In genomic region chr17:81821603-81822311, GRCh38 we compare ENCODE assay signal across 2 cellular contexts.
TF ChIP-seq lines count a peak whose summit lies in the region.

No MANE protein-coding gene starts in this region.

TF ChIP-seq in A549, 52 proteins besides CTCF, POLR2A, EP300 and RAD21:
- TF ChIP-seq, protein P1, sequence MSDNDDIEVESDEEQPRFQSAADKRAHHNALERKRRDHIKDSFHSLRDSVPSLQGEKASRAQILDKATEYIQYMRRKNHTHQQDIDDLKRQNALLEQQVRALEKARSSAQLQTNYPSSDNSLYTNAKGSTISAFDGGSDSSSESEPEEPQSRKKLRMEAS (IDR thresholded peaks at IDR 0.05) = peak; percentile 77
- TF ChIP-seq SMC3 (IDR thresholded peaks at IDR 0.05) (peak; percentile 63), MYC (IDR thresholded peaks at IDR 0.05; ENCODE audit: borderline replicate concordance, low read length) (0 out of 2 replicates have a peak, but pooled peaks have one; percentile 29), ZFP36 (IDR thresholded peaks at IDR 0.05; ENCODE audit: borderline replicate concordance, partially characterized antibody) (peak; percentile 56), GATA3 (IDR thresholded peaks at IDR 0.05; ENCODE audit: borderline replicate concordance) (no peak), MAZ (IDR thresholded peaks at IDR 0.05; ENCODE audit: borderline replicate concordance, low read depth, low read length) (peak; percentile 70; the same call in 1 of the 2 replicates), ELK1 (IDR thresholded peaks at IDR 0.05; ENCODE audit: low read depth, low read length) (no peak)
- TF ChIP-seq, protein P2, sequence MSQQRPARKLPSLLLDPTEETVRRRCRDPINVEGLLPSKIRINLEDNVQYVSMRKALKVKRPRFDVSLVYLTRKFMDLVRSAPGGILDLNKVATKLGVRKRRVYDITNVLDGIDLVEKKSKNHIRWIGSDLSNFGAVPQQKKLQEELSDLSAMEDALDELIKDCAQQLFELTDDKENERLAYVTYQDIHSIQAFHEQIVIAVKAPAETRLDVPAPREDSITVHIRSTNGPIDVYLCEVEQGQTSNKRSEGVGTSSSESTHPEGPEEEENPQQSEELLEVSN (IDR thresholded peaks at IDR 0.05; ENCODE audit: borderline replicate concordance, low read depth) = peak; percentile 66; the same call in 1 of the 2 replicates

TF ChIP-seq in K562, 482 proteins besides CTCF, POLR2A, EP300 and RAD21 (continues in another document):
- TF ChIP-seq, protein P3, sequence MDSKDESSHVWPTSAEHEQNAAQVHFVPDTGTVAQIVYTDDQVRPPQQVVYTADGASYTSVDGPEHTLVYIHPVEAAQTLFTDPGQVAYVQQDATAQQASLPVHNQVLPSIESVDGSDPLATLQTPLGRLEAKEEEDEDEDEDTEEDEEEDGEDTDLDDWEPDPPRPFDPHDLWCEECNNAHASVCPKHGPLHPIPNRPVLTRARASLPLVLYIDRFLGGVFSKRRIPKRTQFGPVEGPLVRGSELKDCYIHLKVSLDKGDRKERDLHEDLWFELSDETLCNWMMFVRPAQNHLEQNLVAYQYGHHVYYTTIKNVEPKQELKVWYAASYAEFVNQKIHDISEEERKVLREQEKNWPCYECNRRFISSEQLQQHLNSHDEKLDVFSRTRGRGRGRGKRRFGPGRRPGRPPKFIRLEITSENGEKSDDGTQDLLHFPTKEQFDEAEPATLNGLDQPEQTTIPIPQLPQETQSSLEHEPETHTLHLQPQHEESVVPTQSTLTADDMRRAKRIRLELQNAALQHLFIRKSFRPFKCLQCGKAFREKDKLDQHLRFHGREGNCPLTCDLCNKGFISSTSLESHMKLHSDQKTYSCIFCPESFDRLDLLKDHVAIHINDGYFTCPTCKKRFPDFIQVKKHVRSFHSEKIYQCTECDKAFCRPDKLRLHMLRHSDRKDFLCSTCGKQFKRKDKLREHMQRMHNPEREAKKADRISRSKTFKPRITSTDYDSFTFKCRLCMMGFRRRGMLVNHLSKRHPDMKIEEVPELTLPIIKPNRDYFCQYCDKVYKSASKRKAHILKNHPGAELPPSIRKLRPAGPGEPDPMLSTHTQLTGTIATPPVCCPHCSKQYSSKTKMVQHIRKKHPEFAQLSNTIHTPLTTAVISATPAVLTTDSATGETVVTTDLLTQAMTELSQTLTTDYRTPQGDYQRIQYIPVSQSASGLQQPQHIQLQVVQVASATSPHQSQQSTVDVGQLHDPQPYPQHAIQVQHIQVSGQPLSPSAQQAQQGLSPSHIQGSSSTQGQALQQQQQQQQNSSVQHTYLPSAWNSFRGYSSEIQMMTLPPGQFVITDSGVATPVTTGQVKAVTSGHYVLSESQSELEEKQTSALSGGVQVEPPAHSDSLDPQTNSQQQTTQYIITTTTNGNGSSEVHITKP (IDR thresholded peaks at IDR 0.05; ENCODE audit: partially characterized antibody) = peak; percentile 92
- TF ChIP-seq ZNF224 (CRISPR knock-in tag; IDR thresholded peaks at IDR 0.05) (no peak), NFIX (CRISPR knock-in tag; IDR thresholded peaks at IDR 0.05; ENCODE audit: low read depth) (no peak), ID3 (CRISPR knock-in tag; IDR thresholded peaks at IDR 0.05) (no peak), ID3 (tag; IDR thresholded peaks at IDR 0.05) (peak; percentile 98), PTTG1 (tag; IDR thresholded peaks at IDR 0.05; ENCODE audit: low read depth) (no peak), DACH1 (IDR thresholded peaks at IDR 0.05; ENCODE audit: partially characterized antibody) (no peak), SMC3 (conservative IDR thresholded peaks at IDR 0.05; ENCODE audit: insufficient read depth, low read depth, low read length) (peak; percentile 62), BRD4 (IDR thresholded peaks at IDR 0.05) (no peak; the same call in 1 of the 2 replicates), E2F8 (IDR thresholded peaks at IDR 0.05; ENCODE audit: low read depth, partially characterized antibody) (peak; percentile 41), PATZ1 (CRISPR knock-in tag; IDR thresholded peaks at IDR 0.05; ENCODE audit: borderline replicate concordance) (no peak), CHD4 (IDR thresholded peaks at IDR 0.05; ENCODE audit: insufficient read depth, insufficient replicate concordance, low read depth, low read length, poor library complexity, severe bottlenecking) (no peak), KLF6 (CRISPR knock-in tag; IDR thresholded peaks at IDR 0.05; ENCODE audit: borderline replicate concordance) (0 out of 2 replicates have a peak, but pooled peaks have one; percentile 73), BRCA1 (IDR thresholded peaks at IDR 0.05) (no peak), BRCA1 (CRISPR knock-in tag; IDR thresholded peaks at IDR 0.05) (no peak), ZNF3 (CRISPR knock-in tag; IDR thresholded peaks at IDR 0.05) (no peak), GTF3C2 (IDR thresholded peaks at IDR 0.05; ENCODE audit: borderline replicate concordance, extremely low read depth, insufficient read length) (no peak), ZNF76 (CRISPR knock-in tag; IDR thresholded peaks at IDR 0.05; ENCODE audit: borderline replicate concordance) (peak; percentile 90; the same call in 1 of the 2 replicates), ZNF668 (CRISPR knock-in tag; IDR thresholded peaks at IDR 0.05) (peak; percentile 70; the same call in 1 of the 2 replicates), CUX1 (CRISPR knock-in tag; IDR thresholded peaks at IDR 0.05) (no peak), ARID2 (IDR thresholded peaks at IDR 0.05) (no peak), ADNP (tag; IDR thresholded peaks at IDR 0.05) (no peak), ZBTB5 (IDR thresholded peaks at IDR 0.05) (no peak), ZNF124 (CRISPR knock-in tag; IDR thresholded peaks at IDR 0.05) (no peak), ZEB2 (IDR thresholded peaks at IDR 0.05) (no peak)
- TF ChIP-seq, protein P1 (CRISPR knock-in tag; IDR thresholded peaks at IDR 0.05) = peak; percentile 92
- TF ChIP-seq, protein P4, sequence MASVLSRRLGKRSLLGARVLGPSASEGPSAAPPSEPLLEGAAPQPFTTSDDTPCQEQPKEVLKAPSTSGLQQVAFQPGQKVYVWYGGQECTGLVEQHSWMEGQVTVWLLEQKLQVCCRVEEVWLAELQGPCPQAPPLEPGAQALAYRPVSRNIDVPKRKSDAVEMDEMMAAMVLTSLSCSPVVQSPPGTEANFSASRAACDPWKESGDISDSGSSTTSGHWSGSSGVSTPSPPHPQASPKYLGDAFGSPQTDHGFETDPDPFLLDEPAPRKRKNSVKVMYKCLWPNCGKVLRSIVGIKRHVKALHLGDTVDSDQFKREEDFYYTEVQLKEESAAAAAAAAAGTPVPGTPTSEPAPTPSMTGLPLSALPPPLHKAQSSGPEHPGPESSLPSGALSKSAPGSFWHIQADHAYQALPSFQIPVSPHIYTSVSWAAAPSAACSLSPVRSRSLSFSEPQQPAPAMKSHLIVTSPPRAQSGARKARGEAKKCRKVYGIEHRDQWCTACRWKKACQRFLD (CRISPR knock-in tag; IDR thresholded peaks at IDR 0.05) = peak; percentile 82; the same call in 1 of the 2 replicates
